ENCODE assay signal across 7 cellular contexts in genomic region chr16:3131755-3132377, GRCh38. TPM values are rescaled to one million over a fixed set of nuclear protein-coding genes. Genes with fewer than 3 reads are reported as not detected.
DNase-seq lines count a peak whose midpoint lies in the region; ATAC-seq, FAIRE-seq and TF ChIP-seq lines count a peak whose summit lies in the region.

No MANE protein-coding gene starts in this region.

- no peaks in the 10 kb centered on the region for H3K27me3 ChIP-seq in WERI-Rb-1 (ENCODE audit: insufficient read depth, low read depth, severe bottlenecking)
- no peaks in the 10 kb centered on the region for H3K27me3 ChIP-seq in small intestine (ENCODE audit: control insufficient read depth in 2 of 2, insufficient read depth in 2 of 2, low read length in 2 of 2)

- peak; percentile 94 for TF ChIP-seq CTCF in WERI-Rb-1 (IDR thresholded peaks at IDR 0.05; ENCODE audit: low read depth, low read length)
- peak; percentile 38 for TF ChIP-seq CTCF in endothelial cell (IDR thresholded peaks at IDR 0.05; ENCODE audit: unreplicated experiment)

- H3K36me3 ChIP-seq in WERI-Rb-1 (peaks cover 45% of the 10 kb centered on the region), small intestine (ENCODE audit: control insufficient read depth in 2 of 2, insufficient read depth in 2 of 2, low read length in 2 of 2) (no peaks in the 10 kb centered on the region)

- DNase-seq in EL: peak; percentile 38
- peak; percentile 51 for DNase-seq in KG1 (lab: John Stamatoyannopoulos, UW)
- DNase-seq in WERI-Rb-1: peak; percentile 80
- peak; percentile 74 for DNase-seq in endothelial cell (ENCODE audit: low spot score)
- peak; percentile 51 for DNase-seq in small intestine

- H3K9me3 Mint-ChIP-seq in endothelial cell (ENCODE audit: unreplicated experiment): no peaks in the 10 kb centered on the region

- H3K27ac ChIP-seq in WERI-Rb-1 (no peak overlapping the region), small intestine (ENCODE audit: low read depth in 1 of 2, low read length in 1 of 2) (peak overlapping the region in 1 of 2 donors; percentile 11)

- H3K4me1 Mint-ChIP-seq in endothelial cell (ENCODE audit: unreplicated experiment): peaks cover 19% of the 10 kb centered on the region

- peaks cover 0 to 2% of the 10 kb centered on the region in 2 donors for H3K4me1 ChIP-seq in small intestine (ENCODE audit: control insufficient read depth in 2 of 2, insufficient read depth in 1 of 2, low read depth in 1 of 2, low read length in 1 of 2)

- whole genome bisulfite sequencing in small intestine, 3 donors: 63 to 66% (median 64%) methylated on average over 12 of the region's 12 CpGs

- no peak for FAIRE-seq in small intestine (lab: Jason Lieb, UNC)

- no peak overlapping the region for H3K27ac Mint-ChIP-seq in endothelial cell (ENCODE audit: unreplicated experiment)

- H3K4me3 ChIP-seq in WERI-Rb-1 (ENCODE audit: low read depth, low read length) (no peak overlapping the region), small intestine (ENCODE audit: low read depth in 1 of 2, low read length in 2 of 2) (no peak overlapping the region)

- no peak overlapping the region for H3K4me3 Mint-ChIP-seq in endothelial cell (ENCODE audit: unreplicated experiment)

- peaks cover 15% of the 10 kb centered on the region for H3K36me3 Mint-ChIP-seq in endothelial cell (ENCODE audit: low read depth, unreplicated experiment)

- ATAC-seq in HG02642 (IDR thresholded peaks at IDR 0.05; ENCODE audit: poor library complexity, unreplicated experiment): no peak
- no peak for ATAC-seq in HG02884 (IDR thresholded peaks at IDR 0.05; ENCODE audit: unreplicated experiment)

- H3K9me3 ChIP-seq in WERI-Rb-1 (ENCODE audit: severe bottlenecking) (no peaks in the 10 kb centered on the region), small intestine (ENCODE audit: control insufficient read depth, low read depth) (no peaks in the 10 kb centered on the region)

- H3K27me3 Mint-ChIP-seq in endothelial cell (ENCODE audit: unreplicated experiment): peaks cover 4% of the 10 kb centered on the region

RNA-seq across cellular contexts. Expression of gene ZNF213, which starts 3.0 kb away (rescaled TPM):
- 10.1 TPM for total RNA-seq in endothelial cell (ENCODE audit: unreplicated experiment)
- polyA plus RNA-seq in small intestine: 10 to 100 TPM; 10.8 to 12.3 (median 11.4) TPM

RNA-seq across cellular contexts. Expression of gene ZNF205, which starts 19.5 kb away (rescaled TPM):
- total RNA-seq in endothelial cell (ENCODE audit: unreplicated experiment): 22.8 TPM
- 10 to 100 TPM; 15.4 to 17.7 (median 16.9) TPM for polyA plus RNA-seq in small intestine

RNA-seq across cellular contexts. Expression of gene ZSCAN10, which starts 32.8 kb away (rescaled TPM):
- total RNA-seq in endothelial cell (ENCODE audit: unreplicated experiment): 50.7 TPM
- under 1 TPM in 1 of 3 donors, not detected in 2; 0.03 TPM for polyA plus RNA-seq in small intestine

RNA-seq across cellular contexts. Expression of gene OR1F1, which starts 56.1 kb away (rescaled TPM):
- not detected for total RNA-seq in endothelial cell (ENCODE audit: unreplicated experiment)
- polyA plus RNA-seq in small intestine: not detected
